12 cellular contexts compared by ENCODE assay signal in the genomic region with DNA sequence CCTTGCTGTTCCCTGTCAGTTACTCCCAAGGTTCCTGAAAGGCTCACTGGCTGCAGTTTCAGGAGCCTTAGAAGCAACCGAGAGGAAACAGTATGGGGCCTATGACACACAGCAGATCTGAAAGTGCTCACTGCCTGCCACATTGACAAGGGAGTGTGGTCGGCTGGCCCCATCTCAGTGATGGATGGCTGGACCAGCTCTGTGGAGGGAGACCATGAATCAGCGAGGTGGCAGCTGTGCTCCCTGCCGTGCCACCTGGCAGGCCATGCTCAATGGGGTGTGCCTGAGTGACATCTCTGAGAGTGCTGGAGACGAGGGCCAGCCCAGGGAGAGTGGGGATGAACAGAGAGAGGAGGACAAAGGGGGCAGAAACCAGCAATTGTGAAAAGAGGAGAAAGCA. TPM values are rescaled to one million over a fixed set of nuclear protein-coding genes. Genes with fewer than 3 reads are reported as not detected.
DNase-seq lines count a peak whose midpoint lies in the region; ATAC-seq and TF ChIP-seq lines count a peak whose summit lies in the region.
"Had no signal": no experiment of that assay in that cellular context is flagged by ENCODE, and none has a peak within 500 bp of the region (broad histone marks: within the 10 kb centered on the region; RNA-seq: fewer than 3 reads in every experiment).

No MANE protein-coding gene starts in this region.

- TF ChIP-seq POLR2A in thyroid gland (IDR thresholded peaks at IDR 0.05) = no peak
- TF ChIP-seq POLR2A in testis (IDR thresholded peaks at IDR 0.05) = no peak

- H3K27ac Mint-ChIP-seq in effector memory CD8-positive, alpha-beta T cell = peak overlapping the region in 1 of 2 donors; percentile 91

- H3K9me3 ChIP-seq in right atrium auricular region (no peaks in the 10 kb centered on the region), thyroid gland (no peaks in the 10 kb centered on the region), testis (no peaks in the 10 kb centered on the region)
- H3K9me3 ChIP-seq: BE2C, MG63, ovary had no signal

- H3K27ac ChIP-seq in right atrium auricular region (no peak overlapping the region), thyroid gland (no peak overlapping the region), testis (no peak overlapping the region)
- H3K27ac ChIP-seq: ovary had no signal

- H3K4me3 ChIP-seq in right atrium auricular region (no peak overlapping the region), thyroid gland (replicated peaks in 1 of 3) (no peak overlapping the region), testis (no peak overlapping the region)
- H3K4me3 ChIP-seq: MG63, ovary had no signal

- DNase-seq in left ventricle myocardium superior (no peak), right atrium auricular region (ENCODE audit: low spot score) (no peak), NCI-H1694 (lab: John Stamatoyannopoulos, UW) (peak; percentile 42), thyroid gland (peak; percentile 11 to 13), anterior cingulate cortex (lab: John Stamatoyannopoulos, UW) (no peak), testis (no peak)
- DNase-seq in effector memory CD8-positive, alpha-beta T cell = no peak
- DNase-seq: BE2C, cortex of kidney, MG63, ovary had no signal

- H3K36me3 ChIP-seq in right atrium auricular region (no peaks in the 10 kb centered on the region), thyroid gland (no peaks in the 10 kb centered on the region), testis (ENCODE audit: low read depth, missing control alignments) (no peaks in the 10 kb centered on the region)
- H3K36me3 ChIP-seq: BE2C, MG63, ovary had no signal

- no peaks in the 10 kb centered on the region for H3K27me3 ChIP-seq in right atrium auricular region
- no peaks in the 10 kb centered on the region for H3K27me3 ChIP-seq in thyroid gland
- H3K27me3 ChIP-seq in testis = no peaks in the 10 kb centered on the region
- H3K27me3 ChIP-seq: BE2C, MG63, ovary had no signal

- no peaks in the 10 kb centered on the region for H3K27me3 Mint-ChIP-seq in effector memory CD8-positive, alpha-beta T cell

- H3K4me1 ChIP-seq in right atrium auricular region = no peaks in the 10 kb centered on the region
- H3K4me1 ChIP-seq in thyroid gland = no peaks in the 10 kb centered on the region
- H3K4me1 ChIP-seq in testis = no peaks in the 10 kb centered on the region
- H3K4me1 ChIP-seq: BE2C had no signal

- WGBS in thyroid gland, 2 donors = 35 to 37% methylated on average over 4 to 5 of the region's 5 CpGs
- 69 to 81% methylated on average over 5 of the region's 5 CpGs for WGBS in testis, 2 donors

- no peaks in the 10 kb centered on the region for H3K9me3 Mint-ChIP-seq in effector memory CD8-positive, alpha-beta T cell

- peaks cover 88% of the 10 kb centered on the region for H3K36me3 Mint-ChIP-seq in effector memory CD8-positive, alpha-beta T cell (ENCODE audit: insufficient read depth)

- TF ChIP-seq CTCF in right atrium auricular region (IDR thresholded peaks at IDR 0.05) (no peak), thyroid gland (IDR thresholded peaks at IDR 0.05) (no peak), testis (IDR thresholded peaks at IDR 0.05) (no peak)

- peak; percentile 32 for ATAC-seq in left ventricle myocardium superior
- peak; percentile 82 for ATAC-seq in HG02678 (IDR thresholded peaks at IDR 0.05; ENCODE audit: unreplicated experiment)
- ATAC-seq in effector memory CD8-positive, alpha-beta T cell (replicated peaks) = no peak

- no peak overlapping the region for H3K4me3 Mint-ChIP-seq in effector memory CD8-positive, alpha-beta T cell

- intact Hi-C loops in left ventricle myocardium superior (cut with micrococcal nuclease) = no loop called here
- intact Hi-C loops in thyroid gland (cut with DNase I) = no loop called here
- intact Hi-C loops in testis (cut with DNase I; ENCODE audit: low total_unique reads) = no loop called here

- H3K4me1 Mint-ChIP-seq in effector memory CD8-positive, alpha-beta T cell (ENCODE audit: low read depth in 2 of 2) = peaks cover 0 to 8% of the 10 kb centered on the region in 2 donors

RNA-seq across cellular contexts. Expression of a gene that starts 49.1 kb away (rescaled TPM):
- 7.5 TPM for total RNA-seq in left ventricle myocardium superior
- total RNA-seq in right atrium auricular region = 1 to 10 TPM; 3.7 to 5.4 TPM
- total RNA-seq in thyroid gland = 10 to 100 TPM in 2 of 4 donors, 1 to 10 TPM in 2; 4.3 to 14.1 (median 8.6) TPM
- total RNA-seq in testis = 1 to 10 TPM; 6.8 to 8.9 TPM
- 7.3 TPM for polyA plus RNA-seq in testis (ENCODE audit: insufficient read depth, low read depth, low replicate concordance)

Comparison
In these comparisons a context has a peak if more than half of its experiments do, and no peak if none do; other contexts are left out.
1. DNase-seq: peak in NCI-H1694 (single experiment) and thyroid gland (2 of 2); none in left ventricle myocardium superior (single experiment), right atrium auricular region (single experiment), anterior cingulate cortex (0 of 58), effector memory CD8-positive, alpha-beta T cell (0 of 3) and testis (single experiment).